In the genomic region with DNA sequence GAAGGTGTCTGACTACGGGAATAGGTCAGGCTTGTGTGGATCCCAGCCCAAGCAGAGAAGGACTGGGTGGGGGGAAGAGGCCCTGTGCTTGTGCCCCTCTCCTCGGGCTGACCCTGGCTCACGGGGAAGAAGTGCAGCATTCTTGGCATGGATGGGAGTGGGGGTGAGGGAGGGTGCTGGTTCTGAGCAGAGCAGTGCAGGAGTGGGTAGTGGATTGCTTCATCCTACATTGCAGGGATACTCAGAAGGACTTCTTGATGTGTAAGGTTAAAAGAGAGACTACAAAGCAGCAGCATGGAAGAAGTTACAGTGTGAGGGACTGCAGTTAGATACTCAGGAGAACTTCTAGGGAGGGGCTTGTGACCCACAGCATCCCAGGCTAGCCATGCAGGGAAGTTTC, we compare ENCODE assay signal across 10 cellular contexts. TPM values are rescaled to one million over a fixed set of nuclear protein-coding genes. Genes with fewer than 3 reads are reported as not detected.
DNase-seq lines count a peak whose midpoint lies in the region; ATAC-seq and TF ChIP-seq lines count a peak whose summit lies in the region.
"Had no signal": no experiment of that assay in that cellular context is flagged by ENCODE, and none has a peak within 500 bp of the region (broad histone marks: within the 10 kb centered on the region; RNA-seq: fewer than 3 reads in every experiment).

No MANE protein-coding gene starts in this region.

- H3K36me3 ChIP-seq in upper lobe of left lung, result no peaks in the 10 kb centered on the region

- H3K9me3 ChIP-seq in upper lobe of left lung, result no peaks in the 10 kb centered on the region

- no peak for DNase-seq in T-helper 1 cell
- no peak for DNase-seq in coronary artery (ENCODE audit: low spot score)
- DNase-seq in midbrain (lab: John Stamatoyannopoulos, UW), result peak; percentile 35
- DNase-seq in upper lobe of left lung, result peak in 1 of 2 donors; percentile 35
- no peak for DNase-seq in stimulated activated CD4-positive, alpha-beta T cell treated with anti-CD3 and anti-CD28 coated beads, Interleukin-4, amount 100 ng/mL, for 24 hours
- no peak for DNase-seq in SKM-1 treated with dmso at 0.1 percent for 144 hours (lab: John Stamatoyannopoulos, UW; ENCODE audit: unreplicated experiment)
- DNase-seq: activated CD4-positive, alpha-beta T cell treated with anti-CD3 and anti-CD28 coated beads, Interleukin-2, amount 10 ng/mL, durations not matched to agents 7 days and 5 days; NCI-H1417 had no signal

- TF ChIP-seq CTCF in coronary artery (IDR thresholded peaks at IDR 0.05) (no peak), upper lobe of left lung (IDR thresholded peaks at IDR 0.05) (no peak)

- peaks cover 27 to 52% (median 36%) of the 10 kb centered on the region in 4 donors for H3K4me1 ChIP-seq in upper lobe of left lung

- no peak for TF ChIP-seq EP300 in upper lobe of left lung (IDR thresholded peaks at IDR 0.05)

- H3K27ac ChIP-seq in coronary artery (peak overlapping the region; percentile 91 to 99), upper lobe of left lung (peak overlapping the region in 3 of 4 donors; percentile 61 to 93 (median 88))

- TF ChIP-seq POLR2A in upper lobe of left lung (IDR thresholded peaks at IDR 0.05), result no peak

- 29 to 31% methylated on average over 3 of the region's 3 CpGs for WGBS in upper lobe of left lung, 2 donors

- H3K4me3 Mint-ChIP-seq in T-helper 1 cell treated with Interleukin-12 subunit alpha and Interleukin-12 subunit beta and Interleukin-4 antibody, amounts not matched to agents 30 μg/mL and 1 μg/mL, for 36 hours, result peak overlapping the region; percentile 43

- no peaks in the 10 kb centered on the region for H3K36me3 Mint-ChIP-seq in T-helper 1 cell treated with Interleukin-12 subunit alpha and Interleukin-12 subunit beta and Interleukin-4 antibody, amounts not matched to agents 30 μg/mL and 1 μg/mL, for 36 hours (ENCODE audit: low read depth)

- peaks cover 28% of the 10 kb centered on the region for H3K27me3 Mint-ChIP-seq in T-helper 1 cell treated with Interleukin-12 subunit alpha and Interleukin-12 subunit beta and Interleukin-4 antibody, amounts not matched to agents 30 μg/mL and 1 μg/mL, for 36 hours (ENCODE audit: low read depth)

- H3K4me3 ChIP-seq in coronary artery, result peak overlapping the region; percentile 100
- H3K4me3 ChIP-seq in upper lobe of left lung, result no peak overlapping the region

- H3K9me3 Mint-ChIP-seq in T-helper 1 cell treated with Interleukin-12 subunit alpha and Interleukin-12 subunit beta and Interleukin-4 antibody, amounts not matched to agents 30 μg/mL and 1 μg/mL, for 36 hours, result no peaks in the 10 kb centered on the region
- H3K9me3 Mint-ChIP-seq: activated CD4-positive, alpha-beta T cell treated with anti-CD3 and anti-CD28 coated beads, Interleukin-2, amount 10 ng/mL, durations not matched to agents 7 days and 5 days had no signal

- no peak overlapping the region for H3K27ac Mint-ChIP-seq in T-helper 1 cell treated with Interleukin-12 subunit alpha and Interleukin-12 subunit beta and Interleukin-4 antibody, amounts not matched to agents 30 μg/mL and 1 μg/mL, for 36 hours
- H3K27ac Mint-ChIP-seq: activated CD4-positive, alpha-beta T cell treated with anti-CD3 and anti-CD28 coated beads, Interleukin-2, amount 10 ng/mL, durations not matched to agents 7 days and 5 days had no signal

- ATAC-seq in upper lobe of left lung (ENCODE audit: low FRiP score in 2 of 2) (no peak), HG02852 (IDR thresholded peaks at IDR 0.05; ENCODE audit: unreplicated experiment) (no peak)

- H3K27me3 ChIP-seq in upper lobe of left lung, result no peaks in the 10 kb centered on the region

- H3K4me1 Mint-ChIP-seq in T-helper 1 cell treated with Interleukin-12 subunit alpha and Interleukin-12 subunit beta and Interleukin-4 antibody, amounts not matched to agents 30 μg/mL and 1 μg/mL, for 36 hours (ENCODE audit: low read depth), result peaks cover 8% of the 10 kb centered on the region

RNA-seq across cellular contexts. Expression of a gene that starts 2.1 kb away (rescaled TPM):
- total RNA-seq in upper lobe of left lung, result 100 to 1,000 TPM in 1 of 6 donors, 10 to 100 TPM in 5; 30.4 to 104 (median 70.1) TPM
